ENCODE assay signal across 10 cellular contexts in genomic region chr4:177367336-177367735, GRCh38. TPM values are rescaled to one million over a fixed set of nuclear protein-coding genes. Genes with fewer than 3 reads are reported as not detected.
A peak's percentile ranks its signal among the peaks of the same experiment; 100 is the strongest.
DNase-seq lines count a peak whose midpoint lies in the region; TF ChIP-seq lines count a peak whose summit lies in the region.
"Had no signal": no experiment of that assay in that cellular context is flagged by ENCODE, and none has a peak within 500 bp of the region (broad histone marks: within the 10 kb centered on the region; RNA-seq: fewer than 3 reads in every experiment).

No MANE protein-coding gene starts in this region.

- peaks cover 7% of the 10 kb centered on the region for H3K4me1 Mint-ChIP-seq in activated CD4-positive, alpha-beta memory T cell treated with anti-CD3 and anti-CD28 coated beads, Interleukin-2, amount 10 ng/mL, durations not matched to agents 7 days and 5 days
- H3K4me1 Mint-ChIP-seq in activated CD4-positive, alpha-beta memory T cell treated with anti-CD3 and anti-CD28 coated beads for 36 hours (ENCODE audit: low read depth), result no peaks in the 10 kb centered on the region
- H3K4me1 Mint-ChIP-seq in progenitor cell of endocrine pancreas (ENCODE audit: low read depth), result no peaks in the 10 kb centered on the region
- peaks cover 18% of the 10 kb centered on the region for H3K4me1 Mint-ChIP-seq in activated T-helper 2 cell treated with anti-CD3 and anti-CD28 coated beads, Interferon-gamma antibody, Interleukin-2, Interleukin-4, amounts not matched to agents 10 μg/mL and 5 μg/mL and 100 μg/mL, durations not matched to agents 14 hours and 24 hours and 36 hours (ENCODE audit: low read depth)

- CTCF ChIA-PET in activated CD4-positive, alpha-beta memory T cell treated with anti-CD3 and anti-CD28 coated beads, Interleukin-2, amount 10 ng/mL, durations not matched to agents 7 days and 5 days (lab: Charles Lee), result interaction anchor here (1.3 to 1.4 kb wide), 2 partner anchors 23 to 181 kb away, joined by 3 to 4 read pairs; no protein-coding TSS in a partner anchor
- CTCF ChIA-PET in activated CD4-positive, alpha-beta memory T cell treated with anti-CD3 and anti-CD28 coated beads for 36 hours (lab: Charles Lee), result no interaction called here

- peak; percentile 28 for DNase-seq in activated CD4-positive, alpha-beta memory T cell treated with anti-CD3 and anti-CD28 coated beads, Interleukin-2, amount 10 ng/mL, durations not matched to agents 7 days and 5 days
- DNase-seq in activated CD4-positive, alpha-beta memory T cell treated with anti-CD3 and anti-CD28 coated beads for 36 hours, result no peak
- peak; percentile 31 for DNase-seq in HT1080 (ENCODE audit: low read depth)
- peak; percentile 14 to 49 for DNase-seq in T47D (ENCODE audit: low read depth in 1 of 2, low spot score in 1 of 2)
- DNase-seq in progenitor cell of endocrine pancreas (ENCODE audit: low spot score, unreplicated experiment), result no peak
- DNase-seq in NCI-H345 treated with DMSO at 0.1 percent for 48 hours (lab: John Stamatoyannopoulos, UW; ENCODE audit: unreplicated experiment), result no peak
- no peak for DNase-seq in substantia nigra (lab: John Stamatoyannopoulos, UW)
- DNase-seq in activated T-helper 2 cell treated with anti-CD3 and anti-CD28 coated beads, Interferon-gamma antibody, Interleukin-2, Interleukin-4, amounts not matched to agents 10 μg/mL and 5 μg/mL and 100 μg/mL, durations not matched to agents 14 hours and 24 hours and 36 hours (ENCODE audit: low spot score), result no peak
- DNase-seq: activated T-cell treated with anti-CD3 and anti-CD28 coated beads, Interleukin-2, amount 50 U/mL, for 4 hours; NCI-H446 treated with DMSO at 0.1 percent for 48 hours had no signal

- no peak overlapping the region for H3K27ac ChIP-seq in substantia nigra (ENCODE audit: low read depth, low read length, poor library complexity, severe bottlenecking)

- POLR2A ChIA-PET in activated CD4-positive, alpha-beta memory T cell treated with anti-CD3 and anti-CD28 coated beads, Interleukin-2, amount 10 ng/mL, durations not matched to agents 7 days and 5 days (lab: Charles Lee), result no interaction called here
- POLR2A ChIA-PET in activated CD4-positive, alpha-beta memory T cell treated with anti-CD3 and anti-CD28 coated beads for 36 hours (lab: Charles Lee), result no interaction called here

- no peaks in the 10 kb centered on the region for H3K9me3 Mint-ChIP-seq in activated CD4-positive, alpha-beta memory T cell treated with anti-CD3 and anti-CD28 coated beads, Interleukin-2, amount 10 ng/mL, durations not matched to agents 7 days and 5 days
- no peaks in the 10 kb centered on the region for H3K9me3 Mint-ChIP-seq in activated CD4-positive, alpha-beta memory T cell treated with anti-CD3 and anti-CD28 coated beads for 36 hours
- H3K9me3 Mint-ChIP-seq in progenitor cell of endocrine pancreas (ENCODE audit: low read depth), result no peaks in the 10 kb centered on the region
- no peaks in the 10 kb centered on the region for H3K9me3 Mint-ChIP-seq in activated T-helper 2 cell treated with anti-CD3 and anti-CD28 coated beads, Interferon-gamma antibody, Interleukin-2, Interleukin-4, amounts not matched to agents 10 μg/mL and 5 μg/mL and 100 μg/mL, durations not matched to agents 14 hours and 24 hours and 36 hours

- TF ChIP-seq CTCF in progenitor cell of endocrine pancreas (IDR thresholded peaks at IDR 0.05; ENCODE audit: unreplicated experiment), result peak; percentile 37

- H3K4me3 Mint-ChIP-seq in activated CD4-positive, alpha-beta memory T cell treated with anti-CD3 and anti-CD28 coated beads, Interleukin-2, amount 10 ng/mL, durations not matched to agents 7 days and 5 days, result no peak overlapping the region
- no peak overlapping the region for H3K4me3 Mint-ChIP-seq in activated CD4-positive, alpha-beta memory T cell treated with anti-CD3 and anti-CD28 coated beads for 36 hours
- no peak overlapping the region for H3K4me3 Mint-ChIP-seq in progenitor cell of endocrine pancreas (ENCODE audit: low read depth)
- H3K4me3 Mint-ChIP-seq in activated T-helper 2 cell treated with anti-CD3 and anti-CD28 coated beads, Interferon-gamma antibody, Interleukin-2, Interleukin-4, amounts not matched to agents 10 μg/mL and 5 μg/mL and 100 μg/mL, durations not matched to agents 14 hours and 24 hours and 36 hours (ENCODE audit: low read depth), result no peak overlapping the region
- H3K4me3 Mint-ChIP-seq: activated T-cell treated with anti-CD3 and anti-CD28 coated beads, Interleukin-2, amount 50 U/mL, for 4 hours had no signal

- no peaks in the 10 kb centered on the region for H3K27me3 Mint-ChIP-seq in activated CD4-positive, alpha-beta memory T cell treated with anti-CD3 and anti-CD28 coated beads, Interleukin-2, amount 10 ng/mL, durations not matched to agents 7 days and 5 days
- H3K27me3 Mint-ChIP-seq in activated CD4-positive, alpha-beta memory T cell treated with anti-CD3 and anti-CD28 coated beads for 36 hours, result no peaks in the 10 kb centered on the region
- H3K27me3 Mint-ChIP-seq in progenitor cell of endocrine pancreas, result no peaks in the 10 kb centered on the region
- H3K27me3 Mint-ChIP-seq in activated T-helper 2 cell treated with anti-CD3 and anti-CD28 coated beads, Interferon-gamma antibody, Interleukin-2, Interleukin-4, amounts not matched to agents 10 μg/mL and 5 μg/mL and 100 μg/mL, durations not matched to agents 14 hours and 24 hours and 36 hours (ENCODE audit: low read depth), result no peaks in the 10 kb centered on the region

- peaks cover 28% of the 10 kb centered on the region for H3K36me3 Mint-ChIP-seq in activated CD4-positive, alpha-beta memory T cell treated with anti-CD3 and anti-CD28 coated beads, Interleukin-2, amount 10 ng/mL, durations not matched to agents 7 days and 5 days (ENCODE audit: low read depth)
- H3K36me3 Mint-ChIP-seq in activated CD4-positive, alpha-beta memory T cell treated with anti-CD3 and anti-CD28 coated beads for 36 hours, result peaks cover 1% of the 10 kb centered on the region
- H3K36me3 Mint-ChIP-seq in progenitor cell of endocrine pancreas (ENCODE audit: insufficient read depth), result peaks cover 4% of the 10 kb centered on the region
- peaks cover 40% of the 10 kb centered on the region for H3K36me3 Mint-ChIP-seq in activated T-helper 2 cell treated with anti-CD3 and anti-CD28 coated beads, Interferon-gamma antibody, Interleukin-2, Interleukin-4, amounts not matched to agents 10 μg/mL and 5 μg/mL and 100 μg/mL, durations not matched to agents 14 hours and 24 hours and 36 hours (ENCODE audit: low read depth)

- intact Hi-C loops in activated CD4-positive, alpha-beta memory T cell treated with anti-CD3 and anti-CD28 coated beads for 36 hours (cut with micrococcal nuclease), result no loop called here
- intact Hi-C loops in activated T-helper 2 cell treated with anti-CD3 and anti-CD28 coated beads, Interferon-gamma antibody, Interleukin-2, Interleukin-4, amounts not matched to agents 10 μg/mL and 5 μg/mL and 100 μg/mL, durations not matched to agents 14 hours and 24 hours and 36 hours (cut with micrococcal nuclease), result no loop called here

- in situ Hi-C loops in T47D (cut with HindIII; ENCODE audit: low pct_unique_long_range_greater_than_20kb, low sequenced_read_pairs), result no loop called here

- H3K27ac Mint-ChIP-seq in activated CD4-positive, alpha-beta memory T cell treated with anti-CD3 and anti-CD28 coated beads, Interleukin-2, amount 10 ng/mL, durations not matched to agents 7 days and 5 days, result no peak overlapping the region
- no peak overlapping the region for H3K27ac Mint-ChIP-seq in activated CD4-positive, alpha-beta memory T cell treated with anti-CD3 and anti-CD28 coated beads for 36 hours
- no peak overlapping the region for H3K27ac Mint-ChIP-seq in progenitor cell of endocrine pancreas
- no peak overlapping the region for H3K27ac Mint-ChIP-seq in activated T-helper 2 cell treated with anti-CD3 and anti-CD28 coated beads, Interferon-gamma antibody, Interleukin-2, Interleukin-4, amounts not matched to agents 10 μg/mL and 5 μg/mL and 100 μg/mL, durations not matched to agents 14 hours and 24 hours and 36 hours

RNA-seq across cellular contexts. Expression of gene NEIL3, which starts 57.7 kb away (rescaled TPM):
- total RNA-seq in activated CD4-positive, alpha-beta memory T cell treated with anti-CD3 and anti-CD28 coated beads, Interleukin-2, amount 10 ng/mL, durations not matched to agents 7 days and 5 days, result 10 to 100 TPM; 29.3 to 30.3 TPM
- 10 to 100 TPM; 18.2 to 18.3 TPM for total RNA-seq in activated CD4-positive, alpha-beta memory T cell treated with anti-CD3 and anti-CD28 coated beads for 36 hours
- 12.6 and 13.1 TPM in 2 replicates for total RNA-seq in HT1080 (2014; rRNA removed; shearing (Covaris generic))
- 10.6 and 11.7 TPM in 2 replicates for polyA plus RNA-seq in HT1080 (2015; cell fraction: cytosol; rRNA removed)
- 19.2 and 21.1 TPM in 2 replicates for polyA plus RNA-seq in HT1080 (2015; cell fraction: nucleus; rRNA removed)
- 6.6 and 7.9 TPM in 2 replicates for total RNA-seq in progenitor cell of endocrine pancreas
- total RNA-seq in activated T-helper 2 cell treated with anti-CD3 and anti-CD28 coated beads, Interferon-gamma antibody, Interleukin-2, Interleukin-4, amounts not matched to agents 10 μg/mL and 5 μg/mL and 100 μg/mL, durations not matched to agents 14 hours and 24 hours and 36 hours, result 18.2 and 18.5 TPM in 2 replicates

Comparison
In these comparisons a context has a peak if more than half of its experiments do, and no peak if none do; other contexts are left out.
1. DNase-seq: peak in activated CD4-positive, alpha-beta memory T cell treated with anti-CD3 and anti-CD28 coated beads, Interleukin-2, amount 10 ng/mL, durations not matched to agents 7 days and 5 days (single experiment), HT1080 (single experiment) and T47D (2 of 2); none in activated CD4-positive, alpha-beta memory T cell treated with anti-CD3 and anti-CD28 coated beads for 36 hours (single experiment), progenitor cell of endocrine pancreas (single experiment), NCI-H345 treated with DMSO at 0.1 percent for 48 hours (single experiment), substantia nigra (0 of 49) and activated T-helper 2 cell treated with anti-CD3 and anti-CD28 coated beads, Interferon-gamma antibody, Interleukin-2, Interleukin-4, amounts not matched to agents 10 μg/mL and 5 μg/mL and 100 μg/mL, durations not matched to agents 14 hours and 24 hours and 36 hours (single experiment).